ENCODE assay signal across 34 cellular contexts in the genomic region with DNA sequence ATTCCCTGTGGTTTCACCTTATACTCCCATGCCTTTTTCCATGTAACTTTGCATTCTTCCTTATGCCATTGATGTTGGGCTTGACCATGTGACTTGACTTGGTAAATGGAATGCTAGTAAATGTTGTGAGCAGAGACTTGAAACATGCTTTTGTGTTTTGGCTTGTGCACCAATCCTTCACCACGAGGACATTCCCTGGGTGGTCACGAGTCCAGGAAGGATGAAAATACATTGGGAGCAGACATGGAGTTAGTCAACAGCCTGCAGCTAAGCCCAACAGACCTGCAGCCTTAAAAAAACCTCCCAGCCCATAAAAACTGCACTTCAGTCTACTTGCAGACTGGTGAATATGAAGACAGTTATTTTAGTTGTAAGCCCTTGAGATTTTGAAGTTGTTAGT.
A peak's percentile ranks its signal among the peaks of the same experiment; 100 is the strongest.
DNase-seq lines count a peak whose midpoint lies in the region; ATAC-seq, FAIRE-seq and TF ChIP-seq lines count a peak whose summit lies in the region.
"Had no signal": no experiment of that assay in that cellular context is flagged by ENCODE, and none has a peak within 500 bp of the region (broad histone marks: within the 10 kb centered on the region; RNA-seq: fewer than 3 reads in every experiment).

No MANE protein-coding gene starts in this region.

- no peak overlapping the region for H3K4me3 ChIP-seq in bronchial epithelial cell (ENCODE audit: low read depth, low read length)
- H3K4me3 ChIP-seq: cardiac muscle cell, coronary artery, HAP-1, Peyer's patch, stomach, tibial artery had no signal

- peaks cover 34% of the 10 kb centered on the region for H3K27me3 Mint-ChIP-seq in activated CD4-positive, alpha-beta T cell treated with anti-CD3 and anti-CD28 coated beads, Interleukin-2, amount 10 ng/mL, durations not matched to agents 7 days and 5 days

- H3K4me3 Mint-ChIP-seq in activated CD4-positive, alpha-beta T cell treated with anti-CD3 and anti-CD28 coated beads, Interleukin-2, amount 10 ng/mL, durations not matched to agents 7 days and 5 days: no peak overlapping the region
- H3K4me3 Mint-ChIP-seq: activated naive CD4-positive, alpha-beta T cell treated with anti-CD3 and anti-CD28 coated beads, Interleukin-2, amount 50 U/mL, for 24 hours; CD4-positive, alpha-beta memory T cell; naive B cell had no signal

- no peak for TF ChIP-seq CTCF in bronchial epithelial cell (IDR thresholded peaks at IDR 0.05; ENCODE audit: insufficient read depth, low read length, severe bottlenecking)

- DNase-seq in EH (ENCODE audit: low read depth) (peak; percentile 59), LHCN-M2 (ENCODE audit: low read depth) (peak; percentile 64), bronchial epithelial cell (ENCODE audit: low read depth) (no peak), myocyte (ENCODE audit: low read depth) (peak; percentile 86), NCI-H510A (lab: John Stamatoyannopoulos, UW) (no peak), OCI-M2 (lab: John Stamatoyannopoulos, UW; ENCODE audit: unreplicated experiment) (no peak)
- no peak for DNase-seq in activated CD4-positive, alpha-beta T cell treated with anti-CD3 and anti-CD28 coated beads, Interleukin-2, amount 10 ng/mL, durations not matched to agents 7 days and 5 days
- DNase-seq: activated CD4-positive, alpha-beta T cell treated with anti-CD3 and anti-CD28 coated beads for 4 hours; activated CD8-positive, alpha-beta memory T cell treated with anti-CD3 and anti-CD28 coated beads for 24 hours; activated T-cell treated with anti-CD3 and anti-CD28 coated beads for 4 hours; amniotic stem cell; CD4-positive, alpha-beta memory T cell; effector CD8-positive, alpha-beta T cell; glutamatergic neuron; KG1; naive B cell; NCI-H1436; NCI-H2081 treated with DMSO at 0.1 percent for 48 hours; NCI-H226; NCI-H69; Peyer's patch; right cardiac atrium; SHP77 treated with DMSO at 0.1 percent for 48 hours; stimulated activated CD4-positive, alpha-beta T cell treated with anti-CD3 and anti-CD28 coated beads, Interleukin-12 subunit alpha, Interleukin-12 subunit beta, amount 100 ng/mL, for 4 hours; stimulated activated CD4-positive, alpha-beta T cell treated with anti-CD3 and anti-CD28 coated beads, Interleukin-4, amount 100 ng/mL, for 1 hour; stomach; tibial artery had no signal

- no peaks in the 10 kb centered on the region for H3K36me3 ChIP-seq in bronchial epithelial cell (ENCODE audit: control insufficient read depth, insufficient read depth, low read length)
- H3K36me3 ChIP-seq: cardiac muscle cell, HAP-1, Peyer's patch, stomach, tibial artery had no signal

- no peaks in the 10 kb centered on the region for H3K36me3 Mint-ChIP-seq in activated CD4-positive, alpha-beta T cell treated with anti-CD3 and anti-CD28 coated beads, Interleukin-2, amount 10 ng/mL, durations not matched to agents 7 days and 5 days (ENCODE audit: low read depth)
- H3K36me3 Mint-ChIP-seq: activated naive CD4-positive, alpha-beta T cell treated with anti-CD3 and anti-CD28 coated beads, Interleukin-2, amount 50 U/mL, for 24 hours; CD4-positive, alpha-beta memory T cell; naive B cell had no signal

- POLR2A ChIA-PET in activated CD4-positive, alpha-beta T cell treated with anti-CD3 and anti-CD28 coated beads, Interleukin-2, amount 10 ng/mL, durations not matched to agents 7 days and 5 days (lab: Charles Lee): no interaction called here

- no peak overlapping the region for H3K27ac Mint-ChIP-seq in activated CD4-positive, alpha-beta T cell treated with anti-CD3 and anti-CD28 coated beads, Interleukin-2, amount 10 ng/mL, durations not matched to agents 7 days and 5 days
- H3K27ac Mint-ChIP-seq: activated naive CD4-positive, alpha-beta T cell treated with anti-CD3 and anti-CD28 coated beads, Interleukin-2, amount 50 U/mL, for 24 hours; CD4-positive, alpha-beta memory T cell; naive B cell had no signal

- ATAC-seq in GM18861 (IDR thresholded peaks at IDR 0.05; ENCODE audit: unreplicated experiment): no peak
- ATAC-seq: left lobe of liver, right cardiac atrium had no signal

- H3K4me1 Mint-ChIP-seq in activated CD4-positive, alpha-beta T cell treated with anti-CD3 and anti-CD28 coated beads, Interleukin-2, amount 10 ng/mL, durations not matched to agents 7 days and 5 days: no peaks in the 10 kb centered on the region
- H3K4me1 Mint-ChIP-seq: activated naive CD4-positive, alpha-beta T cell treated with anti-CD3 and anti-CD28 coated beads, Interleukin-2, amount 50 U/mL, for 24 hours; naive B cell had no signal

- FAIRE-seq in bronchial epithelial cell (lab: Jason Lieb, UNC): peak; percentile 40
- FAIRE-seq: GM12891 had no signal

- CTCF ChIA-PET in activated CD4-positive, alpha-beta T cell treated with anti-CD3 and anti-CD28 coated beads, Interleukin-2, amount 10 ng/mL, durations not matched to agents 7 days and 5 days (lab: Charles Lee): no interaction called here

- no peaks in the 10 kb centered on the region for H3K9me3 Mint-ChIP-seq in activated CD4-positive, alpha-beta T cell treated with anti-CD3 and anti-CD28 coated beads, Interleukin-2, amount 10 ng/mL, durations not matched to agents 7 days and 5 days
- H3K9me3 Mint-ChIP-seq: activated naive CD4-positive, alpha-beta T cell treated with anti-CD3 and anti-CD28 coated beads, Interleukin-2, amount 50 U/mL, for 24 hours; CD4-positive, alpha-beta memory T cell; naive B cell had no signal

- no peaks in the 10 kb centered on the region for H3K27me3 ChIP-seq in bronchial epithelial cell (ENCODE audit: control insufficient read depth, insufficient read depth, low read length)
- H3K27me3 ChIP-seq: cardiac muscle cell, Peyer's patch, tibial artery had no signal

Comparison
In these comparisons a context has a peak if more than half of its experiments do, and no peak if none do; other contexts are left out.
1. DNase-seq: peak in EH (single experiment), LHCN-M2 (single experiment) and myocyte (single experiment); none in bronchial epithelial cell (single experiment), NCI-H510A (single experiment), activated CD4-positive, alpha-beta T cell treated with anti-CD3 and anti-CD28 coated beads, Interleukin-2, amount 10 ng/mL, durations not matched to agents 7 days and 5 days (single experiment) and OCI-M2 (single experiment).